In the genomic region with DNA sequence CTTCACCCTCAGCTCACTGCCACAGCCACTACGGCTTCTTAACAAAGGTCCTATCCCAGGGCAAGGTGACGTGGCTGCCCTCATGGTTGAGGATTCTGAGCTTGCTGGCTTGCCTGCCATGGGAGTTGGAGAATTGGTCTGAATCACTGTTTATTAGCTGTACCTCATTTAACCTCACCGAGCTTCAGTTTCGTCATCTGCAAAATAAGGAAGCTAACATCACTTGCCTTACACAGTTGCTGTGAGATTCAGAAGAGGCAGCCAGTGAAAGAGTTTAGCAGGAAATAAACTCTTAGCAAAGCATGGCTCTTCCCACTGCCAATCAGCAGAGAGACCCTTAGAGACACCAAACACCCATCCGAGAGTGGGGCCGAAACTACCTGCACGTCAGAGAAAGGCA, we compare ENCODE assay signal across 12 cellular contexts.
A peak's percentile ranks its signal among the peaks of the same experiment; 100 is the strongest.
DNase-seq lines count a peak whose midpoint lies in the region; ATAC-seq and TF ChIP-seq lines count a peak whose summit lies in the region.
"Had no signal": no experiment of that assay in that cellular context is flagged by ENCODE, and none has a peak within 500 bp of the region (broad histone marks: within the 10 kb centered on the region; RNA-seq: fewer than 3 reads in every experiment).

No MANE protein-coding gene starts in this region.

- intact Hi-C loops in uterus (cut with DNase I; ENCODE audit: low total_unique reads): no loop called here

- no peak overlapping the region for H3K4me3 ChIP-seq in uterus
- H3K4me3 ChIP-seq: body of pancreas had no signal

- peaks cover 32% of the 10 kb centered on the region for H3K4me1 Mint-ChIP-seq in stimulated activated memory B cell treated with anti-CD40 and anti-IgM and Interleukin-4, amounts not matched to agents 10 μg/mL and 1 μg/mL and 100 μg/mL, for 72 hours

- H3K27me3 ChIP-seq in uterus: no peaks in the 10 kb centered on the region
- H3K27me3 ChIP-seq: body of pancreas had no signal

- no peaks in the 10 kb centered on the region for H3K9me3 Mint-ChIP-seq in stimulated activated memory B cell treated with anti-CD40 and anti-IgM and Interleukin-4, amounts not matched to agents 10 μg/mL and 1 μg/mL and 100 μg/mL, for 72 hours
- H3K9me3 Mint-ChIP-seq: stimulated activated naive CD8-positive, alpha-beta T cell treated with anti-CD3 and anti-CD28 coated beads, Interleukin-15, Interleukin-2, amounts not matched to agents 100 ng/mL and 50 ng/mL, for 24 hours had no signal

- H3K27ac Mint-ChIP-seq in stimulated activated memory B cell treated with anti-CD40 and anti-IgM and Interleukin-4, amounts not matched to agents 10 μg/mL and 1 μg/mL and 100 μg/mL, for 72 hours: peak overlapping the region; percentile 56
- H3K27ac Mint-ChIP-seq: stimulated activated naive CD8-positive, alpha-beta T cell treated with anti-CD3 and anti-CD28 coated beads, Interleukin-15, Interleukin-2, amounts not matched to agents 100 ng/mL and 50 ng/mL, for 24 hours had no signal

- DNase-seq in SKM-1 (lab: John Stamatoyannopoulos, UW; ENCODE audit: unreplicated experiment) (peak; percentile 7), NCI-H345 treated with DMSO at 0.1 percent for 48 hours (lab: John Stamatoyannopoulos, UW; ENCODE audit: unreplicated experiment) (no peak), uterus (no peak), mucosa of gallbladder (ENCODE audit: low spot score) (no peak)
- DNase-seq: DND-41, NCI-H510A had no signal

- H3K4me1 ChIP-seq in uterus: no peaks in the 10 kb centered on the region
- H3K4me1 ChIP-seq: body of pancreas had no signal

- no peaks in the 10 kb centered on the region for H3K9me3 ChIP-seq in uterus
- H3K9me3 ChIP-seq: body of pancreas had no signal

- no peaks in the 10 kb centered on the region for H3K36me3 ChIP-seq in uterus

- no peaks in the 10 kb centered on the region for H3K36me3 Mint-ChIP-seq in stimulated activated memory B cell treated with anti-CD40 and anti-IgM and Interleukin-4, amounts not matched to agents 10 μg/mL and 1 μg/mL and 100 μg/mL, for 72 hours

- no peak overlapping the region for H3K4me3 Mint-ChIP-seq in stimulated activated memory B cell treated with anti-CD40 and anti-IgM and Interleukin-4, amounts not matched to agents 10 μg/mL and 1 μg/mL and 100 μg/mL, for 72 hours
- H3K4me3 Mint-ChIP-seq: stimulated activated naive CD8-positive, alpha-beta T cell treated with anti-CD3 and anti-CD28 coated beads, Interleukin-15, Interleukin-2, amounts not matched to agents 100 ng/mL and 50 ng/mL, for 24 hours had no signal

- H3K27me3 Mint-ChIP-seq in stimulated activated memory B cell treated with anti-CD40 and anti-IgM and Interleukin-4, amounts not matched to agents 10 μg/mL and 1 μg/mL and 100 μg/mL, for 72 hours: peaks cover 12% of the 10 kb centered on the region

- no peak for TF ChIP-seq POLR2A in uterus (IDR thresholded peaks at IDR 0.05)

- TF ChIP-seq CTCF in uterus (IDR thresholded peaks at IDR 0.05): no peak

- no peak overlapping the region for H3K27ac ChIP-seq in uterus
- H3K27ac ChIP-seq: body of pancreas had no signal

- ATAC-seq in GM18517 (IDR thresholded peaks at IDR 0.05; ENCODE audit: unreplicated experiment): peak; percentile 52
- peak; percentile 50 for ATAC-seq in HG03097 (IDR thresholded peaks at IDR 0.05; ENCODE audit: low FRiP score, unreplicated experiment)
- ATAC-seq in stimulated activated memory B cell treated with anti-CD40 and anti-IgM and Interleukin-4, amounts not matched to agents 10 μg/mL and 1 μg/mL and 100 μg/mL, for 72 hours: peak; percentile 74
- ATAC-seq in HG02623 (IDR thresholded peaks at IDR 0.05; ENCODE audit: unreplicated experiment): no peak
- ATAC-seq: body of pancreas had no signal
